ENCODE assay signal across 8 cellular contexts in genomic region chr16:30775381-30776099, GRCh38. TPM values are rescaled to one million over a fixed set of nuclear protein-coding genes. Genes with fewer than 3 reads are reported as not detected.
DNase-seq lines count a peak whose midpoint lies in the region; ATAC-seq and TF ChIP-seq lines count a peak whose summit lies in the region.

No MANE protein-coding gene starts in this region.

- POLR2A ChIA-PET in GM10248 (lab: Yijun Ruan, JAX) = interaction anchor here (1.0 kb wide), 1 partner anchor 28 kb away, joined by 3 read pairs; the partner anchor contains the start of gene PHKG2
- POLR2A ChIA-PET in activated CD4-positive, alpha-beta memory T cell treated with anti-CD3 and anti-CD28 coated beads, Interleukin-2, amount 10 ng/mL, durations not matched to agents 7 days and 5 days (lab: Charles Lee) = interaction anchor here (1.0 to 1.8 kb wide), 10 partner anchors 9 to 218 kb away, joined by 3 to 8 read pairs (median 4); a partner anchor contains a TSS

- H3K27me3 Mint-ChIP-seq in activated CD4-positive, alpha-beta memory T cell treated with anti-CD3 and anti-CD28 coated beads, Interleukin-2, amount 10 ng/mL, durations not matched to agents 7 days and 5 days = no peaks in the 10 kb centered on the region
- H3K27me3 Mint-ChIP-seq in effector memory CD8-positive, alpha-beta T cell = peaks cover 6 to 12% of the 10 kb centered on the region in 2 donors

- DNase-seq in GM10248 (ENCODE audit: extremely low spot score) (peak; percentile 87), NCI-H526 treated with DMSO at 0.1 percent for 48 hours (lab: John Stamatoyannopoulos, UW) (peak; percentile 71), lung microvascular endothelial cell (ENCODE audit: low read depth in 2 of 2) (peak; percentile 78 to 85)
- peak; percentile 67 for DNase-seq in activated CD4-positive, alpha-beta memory T cell treated with anti-CD3 and anti-CD28 coated beads, Interleukin-2, amount 10 ng/mL, durations not matched to agents 7 days and 5 days
- DNase-seq in effector memory CD8-positive, alpha-beta T cell = peak; percentile 29 to 34 (median 32)
- peak; percentile 38 to 49 (median 45) for DNase-seq in stimulated activated CD4-positive, alpha-beta T cell treated with anti-CD3 and anti-CD28 coated beads, TNF-alpha, amount 100 ng/mL, for 4 hours (ENCODE audit: low read depth in 3 of 3)

- CTCF ChIA-PET in GM10248 (lab: Yijun Ruan, JAX) = interaction anchor here (1.6 to 1.7 kb wide), 2 partner anchors 11 to 21 kb away, joined by 5 to 6 read pairs; no protein-coding TSS in a partner anchor
- CTCF ChIA-PET in activated CD4-positive, alpha-beta memory T cell treated with anti-CD3 and anti-CD28 coated beads, Interleukin-2, amount 10 ng/mL, durations not matched to agents 7 days and 5 days (lab: Charles Lee) = interaction anchor here (0.6 to 2.0 kb wide), 5 partner anchors 12 to 168 kb away, joined by 3 to 6 read pairs (median 3); no protein-coding TSS in a partner anchor

- H3K36me3 Mint-ChIP-seq in activated CD4-positive, alpha-beta memory T cell treated with anti-CD3 and anti-CD28 coated beads, Interleukin-2, amount 10 ng/mL, durations not matched to agents 7 days and 5 days (ENCODE audit: low read depth) = peaks cover 33% of the 10 kb centered on the region
- peaks cover 32% of the 10 kb centered on the region for H3K36me3 Mint-ChIP-seq in effector memory CD8-positive, alpha-beta T cell (ENCODE audit: insufficient read depth)

- no peak for TF ChIP-seq CTCF in GM10248 (IDR thresholded peaks at IDR 0.05; ENCODE audit: control extremely low read depth, extremely low read depth, low read depth, missing control alignments)

- peak overlapping the region; percentile 86 for H3K4me3 Mint-ChIP-seq in activated CD4-positive, alpha-beta memory T cell treated with anti-CD3 and anti-CD28 coated beads, Interleukin-2, amount 10 ng/mL, durations not matched to agents 7 days and 5 days
- H3K4me3 Mint-ChIP-seq in effector memory CD8-positive, alpha-beta T cell = peak overlapping the region; percentile 61 to 77

- H3K4me1 Mint-ChIP-seq in activated CD4-positive, alpha-beta memory T cell treated with anti-CD3 and anti-CD28 coated beads, Interleukin-2, amount 10 ng/mL, durations not matched to agents 7 days and 5 days = peaks cover 32% of the 10 kb centered on the region
- H3K4me1 Mint-ChIP-seq in effector memory CD8-positive, alpha-beta T cell (ENCODE audit: low read depth in 2 of 2) = peaks cover 21 to 33% of the 10 kb centered on the region in 2 donors

- ATAC-seq in HG02885 (IDR thresholded peaks at IDR 0.05; ENCODE audit: poor library complexity, unreplicated experiment) = peak; percentile 70
- ATAC-seq in effector memory CD8-positive, alpha-beta T cell (replicated peaks) = peak; percentile 81
- ATAC-seq in HG03442 (IDR thresholded peaks at IDR 0.05; ENCODE audit: unreplicated experiment) = no peak

- H3K9me3 Mint-ChIP-seq in activated CD4-positive, alpha-beta memory T cell treated with anti-CD3 and anti-CD28 coated beads, Interleukin-2, amount 10 ng/mL, durations not matched to agents 7 days and 5 days = no peaks in the 10 kb centered on the region
- no peaks in the 10 kb centered on the region for H3K9me3 Mint-ChIP-seq in effector memory CD8-positive, alpha-beta T cell

- peak overlapping the region; percentile 75 for H3K27ac Mint-ChIP-seq in activated CD4-positive, alpha-beta memory T cell treated with anti-CD3 and anti-CD28 coated beads, Interleukin-2, amount 10 ng/mL, durations not matched to agents 7 days and 5 days
- H3K27ac Mint-ChIP-seq in effector memory CD8-positive, alpha-beta T cell = peak overlapping the region in 1 of 2 donors; percentile 78

RNA-seq across cellular contexts. Expression of gene ZNF629, which starts 11.5 kb away (rescaled TPM):
- total RNA-seq in activated CD4-positive, alpha-beta memory T cell treated with anti-CD3 and anti-CD28 coated beads, Interleukin-2, amount 10 ng/mL, durations not matched to agents 7 days and 5 days = 1 to 10 TPM; 1.0 to 1.2 TPM
- 3.9 and 5.2 TPM in 2 replicates for total RNA-seq in lung microvascular endothelial cell

RNA-seq across cellular contexts. Expression of gene RNF40, which starts 13.4 kb away (rescaled TPM):
- 10 to 100 TPM; 96.1 to 96.2 TPM for total RNA-seq in activated CD4-positive, alpha-beta memory T cell treated with anti-CD3 and anti-CD28 coated beads, Interleukin-2, amount 10 ng/mL, durations not matched to agents 7 days and 5 days
- 32.7 and 42.5 TPM in 2 replicates for total RNA-seq in lung microvascular endothelial cell

RNA-seq across cellular contexts. Expression of gene CFAP119, which starts 13.7 kb away (rescaled TPM):
- 1 to 10 TPM; 3.1 to 4.1 TPM for total RNA-seq in activated CD4-positive, alpha-beta memory T cell treated with anti-CD3 and anti-CD28 coated beads, Interleukin-2, amount 10 ng/mL, durations not matched to agents 7 days and 5 days
- 0.40 and 0.87 TPM in 2 replicates for total RNA-seq in lung microvascular endothelial cell

RNA-seq across cellular contexts. Expression of gene PHKG2, which starts 27.3 kb away (rescaled TPM):
- 10 to 100 TPM; 34.5 to 38.6 TPM for total RNA-seq in activated CD4-positive, alpha-beta memory T cell treated with anti-CD3 and anti-CD28 coated beads, Interleukin-2, amount 10 ng/mL, durations not matched to agents 7 days and 5 days
- 8.9 and 10.7 TPM in 2 replicates for total RNA-seq in lung microvascular endothelial cell

Comparison
In these comparisons a context has a peak if more than half of its experiments do, and no peak if none do; other contexts are left out.
1. DNase-seq: peak in every context shown above with its lines; median percentile 87 in GM10248; 82 in lung microvascular endothelial cell; 71 in NCI-H526 treated with DMSO at 0.1 percent for 48 hours; 67 in activated CD4-positive, alpha-beta memory T cell treated with anti-CD3 and anti-CD28 coated beads, Interleukin-2, amount 10 ng/mL, durations not matched to agents 7 days and 5 days; 45 in stimulated activated CD4-positive, alpha-beta T cell treated with anti-CD3 and anti-CD28 coated beads, TNF-alpha, amount 100 ng/mL, for 4 hours; 32 in effector memory CD8-positive, alpha-beta T cell.